Comparison of ENCODE assay signal across 1 cellular context in the genomic region with DNA sequence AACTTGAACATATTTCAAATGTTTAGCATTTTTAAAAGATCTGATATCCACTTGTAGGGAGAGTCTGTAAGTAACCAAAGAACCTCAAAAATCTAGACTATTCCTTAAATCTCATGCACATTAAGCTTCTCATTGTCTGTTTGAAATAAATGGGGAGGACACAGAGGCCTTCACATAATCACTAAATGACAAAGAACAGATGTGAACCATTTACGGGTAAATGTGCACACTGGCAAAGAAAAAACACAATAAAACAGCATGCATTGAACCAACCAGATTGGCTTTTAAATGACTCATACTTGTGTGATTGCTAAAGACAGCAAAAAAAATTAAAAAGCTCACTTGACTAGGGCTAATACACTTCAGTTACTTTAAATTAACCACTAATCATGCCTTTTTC.
TF ChIP-seq lines count a peak whose summit lies in the region.

No MANE protein-coding gene starts in this region.

TF ChIP-seq in SK-N-SH, 30 proteins besides CTCF, POLR2A, EP300 and RAD21 (continued from another document):
- TF ChIP-seq, protein P1, sequence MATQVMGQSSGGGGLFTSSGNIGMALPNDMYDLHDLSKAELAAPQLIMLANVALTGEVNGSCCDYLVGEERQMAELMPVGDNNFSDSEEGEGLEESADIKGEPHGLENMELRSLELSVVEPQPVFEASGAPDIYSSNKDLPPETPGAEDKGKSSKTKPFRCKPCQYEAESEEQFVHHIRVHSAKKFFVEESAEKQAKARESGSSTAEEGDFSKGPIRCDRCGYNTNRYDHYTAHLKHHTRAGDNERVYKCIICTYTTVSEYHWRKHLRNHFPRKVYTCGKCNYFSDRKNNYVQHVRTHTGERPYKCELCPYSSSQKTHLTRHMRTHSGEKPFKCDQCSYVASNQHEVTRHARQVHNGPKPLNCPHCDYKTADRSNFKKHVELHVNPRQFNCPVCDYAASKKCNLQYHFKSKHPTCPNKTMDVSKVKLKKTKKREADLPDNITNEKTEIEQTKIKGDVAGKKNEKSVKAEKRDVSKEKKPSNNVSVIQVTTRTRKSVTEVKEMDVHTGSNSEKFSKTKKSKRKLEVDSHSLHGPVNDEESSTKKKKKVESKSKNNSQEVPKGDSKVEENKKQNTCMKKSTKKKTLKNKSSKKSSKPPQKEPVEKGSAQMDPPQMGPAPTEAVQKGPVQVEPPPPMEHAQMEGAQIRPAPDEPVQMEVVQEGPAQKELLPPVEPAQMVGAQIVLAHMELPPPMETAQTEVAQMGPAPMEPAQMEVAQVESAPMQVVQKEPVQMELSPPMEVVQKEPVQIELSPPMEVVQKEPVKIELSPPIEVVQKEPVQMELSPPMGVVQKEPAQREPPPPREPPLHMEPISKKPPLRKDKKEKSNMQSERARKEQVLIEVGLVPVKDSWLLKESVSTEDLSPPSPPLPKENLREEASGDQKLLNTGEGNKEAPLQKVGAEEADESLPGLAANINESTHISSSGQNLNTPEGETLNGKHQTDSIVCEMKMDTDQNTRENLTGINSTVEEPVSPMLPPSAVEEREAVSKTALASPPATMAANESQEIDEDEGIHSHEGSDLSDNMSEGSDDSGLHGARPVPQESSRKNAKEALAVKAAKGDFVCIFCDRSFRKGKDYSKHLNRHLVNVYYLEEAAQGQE (IDR thresholded peaks at IDR 0.05; ENCODE audit: low read depth, low read length) = no peak
- 0 out of 2 replicates have a peak, but pooled peaks have one; percentile 15 for TF ChIP-seq RXRA (IDR thresholded peaks at IDR 0.05; ENCODE audit: borderline replicate concordance, low read depth)
- peak; percentile 33; the same call in 1 of the 2 replicates for TF ChIP-seq GATA2 (CRISPR knock-in tag; IDR thresholded peaks at IDR 0.05)
- TF ChIP-seq FOXJ3 (CRISPR knock-in tag; IDR thresholded peaks at IDR 0.05) = no peak
- TF ChIP-seq TCF12 (IDR thresholded peaks at IDR 0.05) = peak; percentile 99
- TF ChIP-seq NRF1 (IDR thresholded peaks at IDR 0.05; ENCODE audit: low read depth, low read length) = no peak
- peak; percentile 79; the same call in 1 of the 2 replicates for TF ChIP-seq MXI1 (IDR thresholded peaks at IDR 0.05; ENCODE audit: low read depth, low read length)
- peak; percentile 90 for TF ChIP-seq TEAD4 (IDR thresholded peaks at IDR 0.05; ENCODE audit: borderline replicate concordance, insufficient read depth)
- peak; percentile 78 for TF ChIP-seq JUND (IDR thresholded peaks at IDR 0.05)
- no peak for TF ChIP-seq USF1 (IDR thresholded peaks at IDR 0.05; ENCODE audit: borderline replicate concordance, low read depth)
- TF ChIP-seq FOSL2 (IDR thresholded peaks at IDR 0.05; ENCODE audit: borderline replicate concordance, low read depth) = peak; percentile 66; the same call in 1 of the 2 replicates
- TF ChIP-seq, protein P2, sequence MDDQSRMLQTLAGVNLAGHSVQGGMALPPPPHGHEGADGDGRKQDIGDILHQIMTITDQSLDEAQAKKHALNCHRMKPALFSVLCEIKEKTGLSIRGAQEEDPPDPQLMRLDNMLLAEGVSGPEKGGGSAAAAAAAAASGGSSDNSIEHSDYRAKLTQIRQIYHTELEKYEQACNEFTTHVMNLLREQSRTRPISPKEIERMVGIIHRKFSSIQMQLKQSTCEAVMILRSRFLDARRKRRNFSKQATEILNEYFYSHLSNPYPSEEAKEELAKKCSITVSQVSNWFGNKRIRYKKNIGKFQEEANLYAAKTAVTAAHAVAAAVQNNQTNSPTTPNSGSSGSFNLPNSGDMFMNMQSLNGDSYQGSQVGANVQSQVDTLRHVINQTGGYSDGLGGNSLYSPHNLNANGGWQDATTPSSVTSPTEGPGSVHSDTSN (IDR thresholded peaks at IDR 0.05) = peak; percentile 92
- TF ChIP-seq EZH2phosphoT487 (IDR thresholded peaks at IDR 0.05; ENCODE audit: borderline replicate concordance, low read depth) = no peak
- TF ChIP-seq FOXM1 (IDR thresholded peaks at IDR 0.05; ENCODE audit: low read depth) = peak; percentile 94
- no peak for TF ChIP-seq GABPA (IDR thresholded peaks at IDR 0.05; ENCODE audit: low read depth)
- peak; percentile 67 for TF ChIP-seq CHD2 (IDR thresholded peaks at IDR 0.05; ENCODE audit: low read length, partially characterized antibody)
- no peak for TF ChIP-seq YY1 (IDR thresholded peaks at IDR 0.05; ENCODE audit: low read depth)
- TF ChIP-seq MEF2A (IDR thresholded peaks at IDR 0.05; ENCODE audit: borderline replicate concordance, low read depth) = no peak
- no peak for TF ChIP-seq ELF1 (IDR thresholded peaks at IDR 0.05)
- peak; percentile 59 for TF ChIP-seq RCOR1 (IDR thresholded peaks at IDR 0.05; ENCODE audit: low read length)
- peak; percentile 67 for TF ChIP-seq RFX5 (IDR thresholded peaks at IDR 0.05; ENCODE audit: low read length)
TF ChIP-seq in SK-N-SH: peak in this region for 15.
